8 cellular contexts compared by ENCODE assay signal in the genomic region with DNA sequence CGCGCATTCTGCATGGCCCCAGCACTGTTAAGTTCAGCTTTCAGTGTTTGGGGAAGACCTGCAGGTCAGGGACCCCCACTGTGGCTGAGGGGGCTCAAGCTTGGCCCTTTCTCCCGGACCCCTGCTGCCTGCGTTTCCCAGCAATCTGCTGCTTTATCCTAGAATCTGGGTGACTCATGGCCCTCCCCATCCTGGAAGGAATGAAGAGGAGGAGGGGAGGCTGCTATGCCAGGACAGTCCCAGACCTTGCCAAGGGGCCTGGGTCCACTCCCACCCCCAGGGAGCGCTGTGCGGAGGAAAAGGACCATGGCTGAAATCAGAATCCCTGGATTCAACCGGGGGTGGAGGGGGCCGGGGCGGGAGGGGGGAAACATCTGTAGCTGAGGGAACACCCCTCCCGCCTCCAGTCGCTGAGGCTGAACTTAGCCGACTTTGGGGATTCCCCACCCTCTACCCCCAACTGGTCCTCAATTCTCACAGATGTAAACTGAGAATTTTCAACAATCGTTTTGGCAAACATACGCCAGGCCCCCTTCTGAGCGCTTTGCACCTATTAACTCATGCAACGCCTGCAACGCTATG. TPM values are rescaled to one million over a fixed set of nuclear protein-coding genes. Genes with fewer than 3 reads are reported as not detected.
DNase-seq lines count a peak whose midpoint lies in the region; ATAC-seq and TF ChIP-seq lines count a peak whose summit lies in the region.

No MANE protein-coding gene starts in this region.

- intact Hi-C loops in activated naive CD4-positive, alpha-beta T cell treated with anti-CD3 and anti-CD28 coated beads for 36 hours (cut with micrococcal nuclease) = no loop called here
- intact Hi-C loops in adrenal gland (cut with DNase I) = no loop called here

- no peak overlapping the region for H3K27ac Mint-ChIP-seq in activated naive CD4-positive, alpha-beta T cell treated with anti-CD3 and anti-CD28 coated beads for 36 hours

- no peak for TF ChIP-seq CTCF in adrenal gland (IDR thresholded peaks at IDR 0.05)
- no peak for TF ChIP-seq CTCF in suprapubic skin (IDR thresholded peaks at IDR 0.05)

- peaks cover 6% of the 10 kb centered on the region for H3K4me1 Mint-ChIP-seq in activated naive CD4-positive, alpha-beta T cell treated with anti-CD3 and anti-CD28 coated beads for 36 hours (ENCODE audit: low read depth)

- H3K27me3 ChIP-seq in adrenal gland = no peaks in the 10 kb centered on the region
- H3K27me3 ChIP-seq in suprapubic skin = peaks cover 5% of the 10 kb centered on the region

- no peak for ATAC-seq in HG02885 (IDR thresholded peaks at IDR 0.05; ENCODE audit: poor library complexity, unreplicated experiment)

- 14 to 23% (median 19%) methylated on average over 9 to 17 of the region's 17 CpGs for WGBS in adrenal gland, 4 donors
- WGBS in suprapubic skin = 12% methylated on average over 17 of the region's 17 CpGs

- H3K36me3 ChIP-seq in adrenal gland (replicated peaks in 1 of 2) (no peaks in the 10 kb centered on the region), suprapubic skin (peaks cover 7% of the 10 kb centered on the region)

- no peak for TF ChIP-seq EP300 in suprapubic skin (IDR thresholded peaks at IDR 0.05)

- H3K9me3 ChIP-seq in adrenal gland (replicated peaks in 1 of 3) (no peaks in the 10 kb centered on the region), iPS-18c (ENCODE audit: control insufficient read depth, insufficient read depth, low read length) (peaks cover 3% of the 10 kb centered on the region), suprapubic skin (no peaks in the 10 kb centered on the region)

- H3K27me3 Mint-ChIP-seq in activated naive CD4-positive, alpha-beta T cell treated with anti-CD3 and anti-CD28 coated beads for 36 hours (ENCODE audit: low read depth) = no peaks in the 10 kb centered on the region

- CTCF ChIA-PET in activated naive CD4-positive, alpha-beta T cell treated with anti-CD3 and anti-CD28 coated beads for 36 hours (lab: Charles Lee) = interaction anchor here (0.6 to 5.8 kb wide), 4 partner anchors 9 to 164 kb away, joined by 3 to 69 read pairs (median 4); partner anchors contain the start of gene ZNF114

- H3K9me3 Mint-ChIP-seq in activated naive CD4-positive, alpha-beta T cell treated with anti-CD3 and anti-CD28 coated beads for 36 hours = peaks cover 11% of the 10 kb centered on the region

- H3K4me1 ChIP-seq in adrenal gland (replicated peaks in 1 of 2) (peaks cover 7 to 11% of the 10 kb centered on the region in 2 donors), suprapubic skin (peaks cover 15% of the 10 kb centered on the region)

- H3K4me3 Mint-ChIP-seq in activated naive CD4-positive, alpha-beta T cell treated with anti-CD3 and anti-CD28 coated beads for 36 hours = peak overlapping the region; percentile 74

- TF ChIP-seq POLR2A in adrenal gland (IDR thresholded peaks at IDR 0.05) (no peak), suprapubic skin (IDR thresholded peaks at IDR 0.05) (no peak)

- H3K4me3 ChIP-seq in adrenal gland = peak overlapping the region in 2 of 4 donors; percentile 17 to 35
- peak overlapping the region; percentile 58 for H3K4me3 ChIP-seq in iPS-18c (ENCODE audit: insufficient read depth, low read depth, low read length)
- H3K4me3 ChIP-seq in suprapubic skin = peak overlapping the region; percentile 49

- no peak overlapping the region for H3K27ac ChIP-seq in adrenal gland
- peak overlapping the region; percentile 20 for H3K27ac ChIP-seq in suprapubic skin

- no peak for DNase-seq in activated naive CD4-positive, alpha-beta T cell treated with anti-CD3 and anti-CD28 coated beads for 36 hours
- DNase-seq in activated naive CD4-positive, alpha-beta T cell (lab: John Stamatoyannopoulos, UW) = no peak
- DNase-seq in adrenal gland (peak in 4 of 7 donors; percentile 28 to 58 (median 38)), suprapubic skin (ENCODE audit: low spot score in 2 of 2) (no peak), activated gamma-delta T cell (lab: John Stamatoyannopoulos, UW) (no peak), NCI-H187 (lab: John Stamatoyannopoulos, UW) (no peak)

- peaks cover 9% of the 10 kb centered on the region for H3K36me3 Mint-ChIP-seq in activated naive CD4-positive, alpha-beta T cell treated with anti-CD3 and anti-CD28 coated beads for 36 hours (ENCODE audit: low read depth)

RNA-seq across cellular contexts. Expression of gene ZNF114, which starts 20.6 kb away (rescaled TPM):
- total RNA-seq in activated naive CD4-positive, alpha-beta T cell treated with anti-CD3 and anti-CD28 coated beads for 36 hours = not detected
- total RNA-seq in adrenal gland = under 1 TPM in 7 of 8 donors, not detected in 1; 0.18 to 0.78 (median 0.58) TPM
- under 1 TPM; 0.07 to 0.16 (median 0.10) TPM for polyA plus RNA-seq in adrenal gland
- not detected for total RNA-seq in suprapubic skin

RNA-seq across cellular contexts. Expression of gene CARD8, which starts 34.7 kb away (rescaled TPM):
- total RNA-seq in activated naive CD4-positive, alpha-beta T cell treated with anti-CD3 and anti-CD28 coated beads for 36 hours = 100 to 1,000 TPM in 1 of 2 experiments, 10 to 100 TPM in 1; 99.8 to 104 TPM
- total RNA-seq in adrenal gland = 10 to 100 TPM; 14.1 to 45.3 (median 32.1) TPM
- polyA plus RNA-seq in adrenal gland = 10 to 100 TPM; 30.0 to 48.3 (median 33.7) TPM
- 10 to 100 TPM; 11.5 to 40.6 (median 18.7) TPM for total RNA-seq in suprapubic skin

RNA-seq across cellular contexts. Expression of gene EMP3, which starts 34.9 kb away (rescaled TPM):
- 100 to 1,000 TPM; 110 to 113 TPM for total RNA-seq in activated naive CD4-positive, alpha-beta T cell treated with anti-CD3 and anti-CD28 coated beads for 36 hours
- 100 to 1,000 TPM in 4 of 8 donors, 10 to 100 TPM in 4; 20.6 to 118 (median 103) TPM for total RNA-seq in adrenal gland
- 100 to 1,000 TPM in 2 of 3 donors, 10 to 100 TPM in 1; 63.9 to 409 (median 315) TPM for polyA plus RNA-seq in adrenal gland
- 10 to 100 TPM in 3 of 4 donors, 1 to 10 TPM in 1; 9.3 to 22.5 (median 13.2) TPM for total RNA-seq in suprapubic skin

Comparison
In these comparisons a context has a peak if more than half of its experiments do, and no peak if none do; other contexts are left out.
1. DNase-seq: peak in adrenal gland (4 of 7); none in activated naive CD4-positive, alpha-beta T cell treated with anti-CD3 and anti-CD28 coated beads for 36 hours (single experiment), activated naive CD4-positive, alpha-beta T cell (0 of 4), suprapubic skin (0 of 2), activated gamma-delta T cell (single experiment) and NCI-H187 (0 of 2).